In genomic region chr10:100654835-100655759, GRCh38 we compare ENCODE assay signal across 1 cellular context.
A peak's percentile ranks its signal among the peaks of the same experiment; 100 is the strongest.
TF ChIP-seq lines count a peak whose summit lies in the region.

No MANE protein-coding gene starts in this region.

TF ChIP-seq in K562, 482 proteins besides CTCF, POLR2A, EP300 and RAD21 (continued from another document):
- TF ChIP-seq ZNF609 (CRISPR knock-in tag; IDR thresholded peaks at IDR 0.05; ENCODE audit: borderline replicate concordance) (no peak), NCOA4 (IDR thresholded peaks at IDR 0.05; ENCODE audit: partially characterized antibody) (no peak), HES1 (IDR thresholded peaks at IDR 0.05; ENCODE audit: low read depth) (peak; percentile 83), SRSF1 (IDR thresholded peaks at IDR 0.05; ENCODE audit: low read depth, low read length) (no peak), SIX5 (IDR thresholded peaks at IDR 0.05; ENCODE audit: borderline replicate concordance in 1 of 2, insufficient read depth in 1 of 2, low read depth in 1 of 2, low read length in 2 of 2) (no peak), MEIS2 (IDR thresholded peaks at IDR 0.05; ENCODE audit: partially characterized antibody) (peak; percentile 46), PHTF2 (CRISPR knock-in tag; IDR thresholded peaks at IDR 0.05) (no peak)
- TF ChIP-seq, protein P1, sequence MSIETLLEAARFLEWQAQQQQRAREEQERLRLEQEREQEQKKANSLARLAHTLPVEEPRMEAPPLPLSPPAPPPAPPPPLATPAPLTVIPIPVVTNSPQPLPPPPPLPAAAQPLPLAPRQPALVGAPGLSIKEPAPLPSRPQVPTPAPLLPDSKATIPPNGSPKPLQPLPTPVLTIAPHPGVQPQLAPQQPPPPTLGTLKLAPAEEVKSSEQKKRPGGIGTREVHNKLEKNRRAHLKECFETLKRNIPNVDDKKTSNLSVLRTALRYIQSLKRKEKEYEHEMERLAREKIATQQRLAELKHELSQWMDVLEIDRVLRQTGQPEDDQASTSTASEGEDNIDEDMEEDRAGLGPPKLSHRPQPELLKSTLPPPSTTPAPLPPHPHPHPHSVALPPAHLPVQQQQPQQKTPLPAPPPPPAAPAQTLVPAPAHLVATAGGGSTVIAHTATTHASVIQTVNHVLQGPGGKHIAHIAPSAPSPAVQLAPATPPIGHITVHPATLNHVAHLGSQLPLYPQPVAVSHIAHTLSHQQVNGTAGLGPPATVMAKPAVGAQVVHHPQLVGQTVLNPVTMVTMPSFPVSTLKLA (conservative IDR thresholded peaks at IDR 0.05) = no peak
